ENCODE assay signal across 17 cellular contexts in genomic region chr1:114695430-114696093, GRCh38.
DNase-seq lines count a peak whose midpoint lies in the region; ATAC-seq and TF ChIP-seq lines count a peak whose summit lies in the region.
"Had no signal": no experiment of that assay in that cellular context is flagged by ENCODE, and none has a peak within 500 bp of the region (broad histone marks: within the 10 kb centered on the region; RNA-seq: fewer than 3 reads in every experiment).

TSS of gene AMPD1 (minus strand) at chr1:114695546. CDS start at chr1:114695471, 75 bp downstream.

- DNase-seq in AG08395 (ENCODE audit: low spot score) (peak; percentile 21), brain microvascular endothelial cell (peak; percentile 14), left kidney (ENCODE audit: low read depth, low spot score) (peak; percentile 44), HuH-7 (ENCODE audit: low spot score) (no peak), UCSD-AML1 (lab: John Stamatoyannopoulos, UW; ENCODE audit: unreplicated experiment) (no peak)
- no peak for DNase-seq in activated CD4-positive, CD25-positive, alpha-beta regulatory T cell treated with anti-CD3 and anti-CD28 coated beads, Interleukin-2, amount 50 U/mL, for 72 hours
- DNase-seq: activated CD4-positive, alpha-beta T cell treated with anti-CD3 and anti-CD28 coated beads for 48 hours; activated CD8-positive, alpha-beta memory T cell treated with anti-CD3 and anti-CD28 coated beads, Interleukin-2, amount 50 U/mL, for 48 hours; activated naive CD4-positive, alpha-beta T cell; cortex of kidney; NCI-H446; stimulated activated naive CD8-positive, alpha-beta T cell treated with anti-CD3 and anti-CD28 coated beads, Interleukin-15, Interleukin-2, amounts not matched to agents 100 U/mL and 50 U/mL, for 24 hours had no signal

- H3K79me2 ChIP-seq in KMS-11 (ENCODE audit: insufficient read depth, low read depth): no peaks in the 10 kb centered on the region; the same call in 1 of the 2 replicates

- H3K36me3 ChIP-seq in KMS-11 (ENCODE audit: insufficient read depth): no peaks in the 10 kb centered on the region
- H3K36me3 ChIP-seq in brain microvascular endothelial cell (replicated peaks): no peaks in the 10 kb centered on the region
- H3K36me3 ChIP-seq: ascending aorta, prostate gland had no signal

- peaks cover 92% of the 10 kb centered on the region for H3K4me1 ChIP-seq in KMS-11 (ENCODE audit: low read depth, poor library complexity, severe bottlenecking)
- H3K4me1 ChIP-seq: ascending aorta, prostate gland had no signal

- H3K9ac ChIP-seq in KMS-11: peak within 1 kb of the TSS; percentile 51

- no peaks in the 10 kb centered on the region for H4K20me1 ChIP-seq in KMS-11 (ENCODE audit: insufficient read depth)

- H3K4me3 ChIP-seq in KMS-11 (IDR thresholded peaks at IDR 0.05; ENCODE audit: insufficient read depth, low read depth, low read length) (peak within 1 kb of the TSS; percentile 22), brain microvascular endothelial cell (ENCODE audit: low read depth, low read length) (no peak within 1 kb of the TSS)
- H3K4me3 ChIP-seq: ascending aorta, GM23338, prostate gland had no signal

- H2AFZ ChIP-seq in KMS-11 (ENCODE audit: low read depth): no peak within 1 kb of the TSS
- H2AFZ ChIP-seq: GM23338 had no signal

- H3K4me2 ChIP-seq in KMS-11: peak within 1 kb of the TSS; percentile 92
- H3K4me2 ChIP-seq: GM23338 had no signal

- no peak for TF ChIP-seq CTCF in KMS-11 (conservative IDR thresholded peaks at IDR 0.05; ENCODE audit: low read depth, low read length)
- TF ChIP-seq CTCF in brain microvascular endothelial cell (IDR thresholded peaks at IDR 0.05; ENCODE audit: low read depth, low read length, missing control alignments): no peak

- peak within 1 kb of the TSS; percentile 91 for H3K27ac ChIP-seq in KMS-11
- no peak within 1 kb of the TSS for H3K27ac ChIP-seq in brain microvascular endothelial cell
- H3K27ac ChIP-seq: ascending aorta, prostate gland had no signal

- H3K27me3 ChIP-seq in KMS-11 (ENCODE audit: insufficient read depth, low read depth) (no peaks in the 10 kb centered on the region), brain microvascular endothelial cell (replicated peaks) (no peaks in the 10 kb centered on the region)
- H3K27me3 ChIP-seq: ascending aorta had no signal

- in situ Hi-C loops in brain microvascular endothelial cell (cut with HindIII; ENCODE audit: low pct_ligation_motif_present, low sequenced_read_pairs): no loop called here

- ATAC-seq in GM21423 (IDR thresholded peaks at IDR 0.05; ENCODE audit: unreplicated experiment): no peak
- ATAC-seq: GM23338; stimulated activated naive CD8-positive, alpha-beta T cell treated with anti-CD3 and anti-CD28 coated beads, Interleukin-15, Interleukin-2, amounts not matched to agents 100 U/mL and 50 U/mL, for 24 hours had no signal

Comparison
In these comparisons a context has a peak if more than half of its experiments do, and no peak if none do; other contexts are left out.
1. DNase-seq: peak in AG08395 (single experiment), brain microvascular endothelial cell (single experiment) and left kidney (single experiment); none in HuH-7 (single experiment), activated CD4-positive, CD25-positive, alpha-beta regulatory T cell treated with anti-CD3 and anti-CD28 coated beads, Interleukin-2, amount 50 U/mL, for 72 hours (single experiment) and UCSD-AML1 (single experiment).